In the genomic region with DNA sequence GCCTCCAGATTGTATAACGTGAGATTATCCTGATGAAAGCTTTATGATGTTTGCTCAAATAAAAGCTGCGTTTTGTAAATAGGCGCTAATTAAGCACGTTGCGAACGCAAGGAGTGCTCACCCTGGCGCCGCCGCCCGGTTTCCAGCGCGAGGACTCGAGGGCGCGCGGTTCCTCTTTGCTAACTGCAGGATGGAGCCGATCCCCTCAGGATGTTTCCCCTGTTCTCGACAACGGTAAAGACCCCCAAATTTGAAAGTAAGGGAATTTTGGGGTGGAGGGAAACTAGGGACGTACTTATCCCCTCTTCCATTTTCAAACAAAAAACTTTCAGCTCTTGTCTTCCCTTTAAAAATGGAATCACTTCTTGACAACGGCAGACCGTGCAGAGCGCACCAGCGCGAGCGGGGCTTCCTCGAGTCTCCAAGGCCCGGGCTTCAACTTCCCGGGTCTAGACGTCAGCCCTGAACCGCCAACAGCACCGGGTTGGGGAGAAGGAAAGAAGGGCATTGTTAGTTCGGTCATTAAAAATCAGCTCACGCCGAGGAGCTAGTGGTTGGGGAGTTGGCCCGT, we compare ENCODE assay signal across 13 cellular contexts. TPM values are rescaled to one million over a fixed set of nuclear protein-coding genes. Genes with fewer than 3 reads are reported as not detected.
A peak's percentile ranks its signal among the peaks of the same experiment; 100 is the strongest.
DNase-seq lines count a peak whose midpoint lies in the region; ATAC-seq, FAIRE-seq and TF ChIP-seq lines count a peak whose summit lies in the region.
"Had no signal": no experiment of that assay in that cellular context is flagged by ENCODE, and none has a peak within 500 bp of the region (broad histone marks: within the 10 kb centered on the region; RNA-seq: fewer than 3 reads in every experiment).

No MANE protein-coding gene starts in this region.

- H3K23me2 ChIP-seq in H9 (ENCODE audit: insufficient read length, low read depth, low read length, poor library complexity, severe bottlenecking): peaks cover 33% of the 10 kb centered on the region

- H3K27ac Mint-ChIP-seq in H9 (no peak overlapping the region), astrocyte (ENCODE audit: unreplicated experiment) (peak overlapping the region; percentile 86)
- H3K27ac Mint-ChIP-seq in activated T-cell treated with anti-CD3 and anti-CD28 coated beads, Interleukin-2, amount 50 U/mL, for 72 hours: no peak overlapping the region
- H3K27ac Mint-ChIP-seq: CD8-positive, alpha-beta T cell had no signal

- H3K14ac ChIP-seq in H9 (ENCODE audit: insufficient read depth, low read length): no peak overlapping the region

- no peak for FAIRE-seq in astrocyte (lab: Jason Lieb, UNC)

- no peak overlapping the region for H4K8ac ChIP-seq in H9 (replicated peaks; ENCODE audit: insufficient read length, low read depth, low read length)

- no peaks in the 10 kb centered on the region for H3K36me3 ChIP-seq in astrocyte (ENCODE audit: insufficient read depth, low read length)
- H3K36me3 ChIP-seq: esophagus squamous epithelium had no signal

- H3K18ac ChIP-seq in H9 (ENCODE audit: insufficient read length, low read depth, low read length): no peak overlapping the region

- peaks cover 0 to 2% (median 0%) of the 10 kb centered on the region in 3 experiments; a peak in 2 of 7 replicates for H3K36me3 Mint-ChIP-seq in H9 (ENCODE audit: insufficient read depth in 1 of 3, low read depth in 3 of 3)
- H3K36me3 Mint-ChIP-seq in astrocyte (ENCODE audit: low read depth, unreplicated experiment): peaks cover 3% of the 10 kb centered on the region
- H3K36me3 Mint-ChIP-seq in activated T-cell treated with anti-CD3 and anti-CD28 coated beads, Interleukin-2, amount 50 U/mL, for 72 hours (ENCODE audit: insufficient read depth in 2 of 2): peaks cover 0 to 2% of the 10 kb centered on the region in 2 donors
- H3K36me3 Mint-ChIP-seq: CD8-positive, alpha-beta T cell had no signal

- no peak overlapping the region for H3K56ac ChIP-seq in H9 (ENCODE audit: insufficient read length, low read depth, low read length)

- no peaks in the 10 kb centered on the region for H4K20me1 ChIP-seq in H9 (ENCODE audit: control insufficient read depth, insufficient read depth, insufficient read length)
- no peaks in the 10 kb centered on the region for H4K20me1 ChIP-seq in astrocyte (ENCODE audit: insufficient read depth, low read length)

- H3K9me3 Mint-ChIP-seq in H9 (peaks cover under 1 to 14% of the 10 kb centered on the region in 2 experiments; a peak in 3 of 5 replicates), astrocyte (ENCODE audit: unreplicated experiment) (peaks cover 36% of the 10 kb centered on the region)
- H3K9me3 Mint-ChIP-seq in activated T-cell treated with anti-CD3 and anti-CD28 coated beads, Interleukin-2, amount 50 U/mL, for 72 hours: no peaks in the 10 kb centered on the region
- H3K9me3 Mint-ChIP-seq: CD8-positive, alpha-beta T cell; central memory CD8-positive, alpha-beta T cell had no signal

- no peak overlapping the region for H3K23ac ChIP-seq in H9 (ENCODE audit: insufficient read length, low read depth, low read length)

- H3K4me1 ChIP-seq in H9 (ENCODE audit: insufficient read depth, low read length) (peaks cover 9% of the 10 kb centered on the region), astrocyte (ENCODE audit: insufficient read depth, low read length) (peaks cover 22% of the 10 kb centered on the region)

- no peak for ATAC-seq in activated T-cell treated with anti-CD3 and anti-CD28 coated beads, Interleukin-2, amount 50 U/mL, for 72 hours (replicated peaks in 1 of 2)
- ATAC-seq: CD8-positive, alpha-beta T cell had no signal

- H3K27ac ChIP-seq in H9 (ENCODE audit: insufficient read length, low read depth, low read length) (no peak overlapping the region), astrocyte (ENCODE audit: low read depth, low read length) (no peak overlapping the region)
- H3K27ac ChIP-seq: esophagus squamous epithelium, testis, VCaP had no signal

- peak overlapping the region in 1 of 2 experiments; percentile 76; a peak in 3 of 5 replicates for H3K4me3 Mint-ChIP-seq in H9
- H3K4me3 Mint-ChIP-seq in astrocyte (ENCODE audit: unreplicated experiment): peak overlapping the region; percentile 34
- H3K4me3 Mint-ChIP-seq in activated T-cell treated with anti-CD3 and anti-CD28 coated beads, Interleukin-2, amount 50 U/mL, for 72 hours: peak overlapping the region in 1 of 2 donors; percentile 2
- H3K4me3 Mint-ChIP-seq: CD8-positive, alpha-beta T cell; central memory CD8-positive, alpha-beta T cell had no signal

- H3K9me3 ChIP-seq in H9 (ENCODE audit: control insufficient read depth, low read depth, low read length): no peaks in the 10 kb centered on the region
- no peaks in the 10 kb centered on the region for H3K9me3 ChIP-seq in astrocyte (ENCODE audit: insufficient read depth, low read depth, low read length)
- H3K9me3 ChIP-seq: esophagus squamous epithelium, testis had no signal

- H2BK20ac ChIP-seq in H9 (ENCODE audit: low read depth, low read length, poor library complexity, severe bottlenecking): no peak overlapping the region

- H2BK12ac ChIP-seq in H9 (ENCODE audit: insufficient read length, low read depth, low read length): no peak overlapping the region

- H3K4me1 Mint-ChIP-seq in H9 (peaks cover 48 to 53% of the 10 kb centered on the region in 2 experiments), astrocyte (ENCODE audit: low read depth, unreplicated experiment) (peaks cover 8% of the 10 kb centered on the region)
- H3K4me1 Mint-ChIP-seq in activated T-cell treated with anti-CD3 and anti-CD28 coated beads, Interleukin-2, amount 50 U/mL, for 72 hours (ENCODE audit: low read depth): peaks cover 10% of the 10 kb centered on the region

- H3K4me3 ChIP-seq in astrocyte (ENCODE audit: insufficient read depth, low read depth, low read length): peak overlapping the region; percentile 11

- H3K9ac ChIP-seq in H9 (ENCODE audit: extremely low read depth, insufficient read length, low read length): no peak overlapping the region
- no peak overlapping the region for H3K9ac ChIP-seq in astrocyte (ENCODE audit: low read length)

- H4K91ac ChIP-seq in H9 (ENCODE audit: insufficient read length, low read depth, low read length): no peak overlapping the region

- no peak overlapping the region for H2AK5ac ChIP-seq in H9 (ENCODE audit: insufficient read length, low read length)

- no peaks in the 10 kb centered on the region for H3K79me1 ChIP-seq in H9 (ENCODE audit: insufficient read depth, low read depth, low read length, poor library complexity, severe bottlenecking)

- no peak overlapping the region for H4K5ac ChIP-seq in H9 (ENCODE audit: insufficient read length, low read depth, low read length)

- H2BK15ac ChIP-seq in H9 (ENCODE audit: low read depth, low read length): no peak overlapping the region

- DNase-seq in EH (ENCODE audit: low read depth): peak; percentile 43
- DNase-seq in H9: peak; percentile 65
- DNase-seq in astrocyte (ENCODE audit: low read depth): no peak
- DNase-seq in mesenteric fat pad (ENCODE audit: low spot score): peak; percentile 75
- DNase-seq in stimulated activated CD4-positive, alpha-beta T cell treated with anti-CD3 and anti-CD28 coated beads, Interleukin-4, amount 100 ng/mL, for 1 hour: no peak
- DNase-seq in activated T-cell treated with anti-CD3 and anti-CD28 coated beads, Interleukin-2, amount 50 U/mL, for 72 hours: no peak
- no peak for DNase-seq in NCI-H345 (lab: John Stamatoyannopoulos, UW)
- DNase-seq: CD8-positive, alpha-beta T cell; esophagus squamous epithelium; NCI-H510A; testis had no signal

- no peak for TF ChIP-seq CTCF in H9 (conservative IDR thresholded peaks at IDR 0.05)
- TF ChIP-seq CTCF in astrocyte (IDR thresholded peaks at IDR 0.05; ENCODE audit: insufficient read depth, low read depth, low read length): no peak

- H2BK120ac ChIP-seq in H9 (ENCODE audit: low read depth, low read length, poor library complexity, severe bottlenecking): no peak overlapping the region

- H3K27me3 Mint-ChIP-seq in H9 (ENCODE audit: low read depth): peaks cover 94% of the 10 kb centered on the region
- peaks cover 60% of the 10 kb centered on the region for H3K27me3 Mint-ChIP-seq in astrocyte (ENCODE audit: low read depth, unreplicated experiment)
- peaks cover 62% of the 10 kb centered on the region for H3K27me3 Mint-ChIP-seq in activated T-cell treated with anti-CD3 and anti-CD28 coated beads, Interleukin-2, amount 50 U/mL, for 72 hours (ENCODE audit: low read depth)

- no peaks in the 10 kb centered on the region for H3K79me2 ChIP-seq in H9 (ENCODE audit: insufficient read depth, low read length)
- peaks cover 5% of the 10 kb centered on the region for H3K79me2 ChIP-seq in astrocyte (ENCODE audit: insufficient read depth, low read length)

- H2AFZ ChIP-seq in H9 (ENCODE audit: low read length): no peak overlapping the region
- H2AFZ ChIP-seq in astrocyte (ENCODE audit: low read depth, low read length): peak overlapping the region; percentile 39

- H2BK5ac ChIP-seq in H9 (ENCODE audit: insufficient read length, low read length): no peak overlapping the region

- peak overlapping the region; percentile 64 for H3K4me2 ChIP-seq in H9 (ENCODE audit: insufficient read depth, insufficient read length, low read length)
- H3K4me2 ChIP-seq in astrocyte (ENCODE audit: low read length): peak overlapping the region; percentile 90

- no peak overlapping the region for H3K4ac ChIP-seq in H9 (ENCODE audit: low read depth, low read length)

- no peak overlapping the region for H3T11ph ChIP-seq in H9 (ENCODE audit: low read length)

- H3K27me3 ChIP-seq in H9 (ENCODE audit: insufficient read depth, low read length) (peaks cover 87% of the 10 kb centered on the region), astrocyte (ENCODE audit: insufficient read depth, low read length) (peaks cover 75% of the 10 kb centered on the region)
- H3K27me3 ChIP-seq: testis had no signal

- no CpG with 5 or more reads among the region's 36 CpGs for WGBS in H9 (ENCODE audit: extremely low coverage, insufficient read length, low lambda C conversion rate)

RNA-seq across cellular contexts. Expression of a gene that starts 1.1 kb away (rescaled TPM):
- 0.31 and 0.46 TPM in 2 replicates for total RNA-seq in H9 (2021)
- 1.2 and 1.8 TPM in 2 replicates for total RNA-seq in astrocyte
- total RNA-seq in mesenteric fat pad: not detected
- not detected for total RNA-seq in activated T-cell treated with anti-CD3 and anti-CD28 coated beads, Interleukin-2, amount 50 U/mL, for 72 hours
- total RNA-seq: CD8-positive, alpha-beta T cell; esophagus squamous epithelium had no signal

Comparison
In these comparisons a context has a peak if more than half of its experiments do, and no peak if none do; other contexts are left out.
1. DNase-seq: peak in EH (single experiment), H9 (single experiment) and mesenteric fat pad (single experiment); none in astrocyte (single experiment), stimulated activated CD4-positive, alpha-beta T cell treated with anti-CD3 and anti-CD28 coated beads, Interleukin-4, amount 100 ng/mL, for 1 hour (single experiment), activated T-cell treated with anti-CD3 and anti-CD28 coated beads, Interleukin-2, amount 50 U/mL, for 72 hours (0 of 2) and NCI-H345 (single experiment).